In genomic region chr17:73795730-73796129, GRCh38 we compare ENCODE assay signal across 1 cellular context.
TF ChIP-seq lines count a peak whose summit lies in the region.

No MANE protein-coding gene starts in this region.

TF ChIP-seq in HepG2, 621 proteins besides CTCF, POLR2A, EP300 and RAD21 (continued from another document and continues in another):
- TF ChIP-seq SOX6 (IDR thresholded peaks at IDR 0.05) (no peak), SOX6 (CRISPR knock-in tag; IDR thresholded peaks at IDR 0.05) (peak; percentile 92), NR2F1 (CRISPR knock-in tag; IDR thresholded peaks at IDR 0.05) (peak in 1 of 2 experiments; percentile 11; a peak in 1 of 4 replicates), RBFOX2 (IDR thresholded peaks at IDR 0.05; ENCODE audit: low read depth, low read length) (no peak), GPN1 (CRISPR knock-in tag; IDR thresholded peaks at IDR 0.05; ENCODE audit: borderline replicate concordance) (no peak), PHF21A (CRISPR knock-in tag; IDR thresholded peaks at IDR 0.05) (peak; percentile 85), HOMEZ (CRISPR knock-in tag; IDR thresholded peaks at IDR 0.05; ENCODE audit: low read depth) (peak; percentile 68; the same call in 1 of the 2 replicates), PRDM10 (CRISPR knock-in tag; IDR thresholded peaks at IDR 0.05; ENCODE audit: low read depth) (peak; percentile 80; the same call in 1 of the 2 replicates), NCOR1 (IDR thresholded peaks at IDR 0.05; ENCODE audit: borderline replicate concordance, low read length) (peak; percentile 52; the same call in 1 of the 2 replicates), RBM39 (IDR thresholded peaks at IDR 0.05; ENCODE audit: low read depth, low read length, poor library complexity, severe bottlenecking) (no peak), FOXO1 (CRISPR knock-in tag; IDR thresholded peaks at IDR 0.05) (peak; percentile 82), ZNF572 (CRISPR knock-in tag; IDR thresholded peaks at IDR 0.05) (no peak), ZBTB7B (CRISPR knock-in tag; IDR thresholded peaks at IDR 0.05) (peak; percentile 66; the same call in 1 of the 2 replicates), PRDM15 (CRISPR knock-in tag; IDR thresholded peaks at IDR 0.05) (no peak), ZNF883 (CRISPR knock-in tag; IDR thresholded peaks at IDR 0.05; ENCODE audit: not compliant biosample characterization) (no peak), THAP8 (CRISPR knock-in tag; IDR thresholded peaks at IDR 0.05; ENCODE audit: borderline replicate concordance) (no peak), DRAP1 (CRISPR knock-in tag; IDR thresholded peaks at IDR 0.05) (peak; percentile 41; the same call in 1 of the 2 replicates), ARNTL (CRISPR knock-in tag; IDR thresholded peaks at IDR 0.05) (peak; percentile 75), HMG20B (CRISPR knock-in tag; conservative IDR thresholded peaks at IDR 0.05) (0 out of 2 replicates have a peak, but pooled peaks have one; percentile 48), LRRFIP1 (CRISPR knock-in tag; conservative IDR thresholded peaks at IDR 0.05) (no peak), SMAD3 (CRISPR knock-in tag; IDR thresholded peaks at IDR 0.05) (peak; percentile 52; the same call in 1 of the 2 replicates), SUZ12 (IDR thresholded peaks at IDR 0.05; ENCODE audit: low read depth, low read length) (no peak), NFKBIZ (CRISPR knock-in tag; IDR thresholded peaks at IDR 0.05) (peak; percentile 61; the same call in 1 of the 2 replicates), ZBED4 (CRISPR knock-in tag; IDR thresholded peaks at IDR 0.05; ENCODE audit: borderline replicate concordance) (peak; percentile 99), FOXJ3 (CRISPR knock-in tag; IDR thresholded peaks at IDR 0.05; ENCODE audit: borderline replicate concordance) (peak; percentile 65; the same call in 1 of the 2 replicates), ASH2L (IDR thresholded peaks at IDR 0.05; ENCODE audit: insufficient read length, low read depth, low read length) (peak; percentile 13), YEATS2 (CRISPR knock-in tag; IDR thresholded peaks at IDR 0.05; ENCODE audit: borderline replicate concordance) (peak; percentile 53; the same call in 1 of the 2 replicates), KMT2A (CRISPR knock-in tag; IDR thresholded peaks at IDR 0.05) (no peak), TOE1 (CRISPR knock-in tag; IDR thresholded peaks at IDR 0.05) (no peak), ATF4 (CRISPR knock-in tag; IDR thresholded peaks at IDR 0.05) (peak in 1 of 2 experiments; percentile 88; a peak in 2 of 4 replicates), HOXA9 (CRISPR knock-in tag; IDR thresholded peaks at IDR 0.05; ENCODE audit: borderline replicate concordance) (no peak), RCOR2 (CRISPR knock-in tag; IDR thresholded peaks at IDR 0.05) (0 out of 2 replicates have a peak, but pooled peaks have one; percentile 30), AKNA (CRISPR knock-in tag; IDR thresholded peaks at IDR 0.05; ENCODE audit: borderline replicate concordance) (no peak), KDM4B (CRISPR knock-in tag; IDR thresholded peaks at IDR 0.05) (peak; percentile 71; the same call in 1 of the 2 replicates)
